11 cellular contexts compared by ENCODE assay signal in genomic region chr1:52751589-52752306, GRCh38. TPM values are rescaled to one million over a fixed set of nuclear protein-coding genes. Genes with fewer than 3 reads are reported as not detected.
DNase-seq lines count a peak whose midpoint lies in the region; ATAC-seq and TF ChIP-seq lines count a peak whose summit lies in the region.
"Had no signal": no experiment of that assay in that cellular context is flagged by ENCODE, and none has a peak within 500 bp of the region (broad histone marks: within the 10 kb centered on the region; RNA-seq: fewer than 3 reads in every experiment).

No MANE protein-coding gene starts in this region.

- no peak for TF ChIP-seq POLR2A in thyroid gland (IDR thresholded peaks at IDR 0.05)

- H3K9me2 ChIP-seq in hepatocyte (replicated peaks; ENCODE audit: insufficient read depth) = no peaks in the 10 kb centered on the region

- WGBS in hepatocyte (ENCODE audit: low lambda C conversion rate, missing lambda C conversion rate) = 70% methylated on average over 3 of the region's 3 CpGs
- WGBS in thyroid gland, 2 donors = 2 to 18% methylated on average over 3 of the region's 3 CpGs

- TF ChIP-seq CTCF in right atrium auricular region (IDR thresholded peaks at IDR 0.05) (no peak), astrocyte of the cerebellum (IDR thresholded peaks at IDR 0.05; ENCODE audit: low read depth, low read length, missing control alignments) (no peak), hepatocyte (IDR thresholded peaks at IDR 0.05; ENCODE audit: poor library complexity) (no peak), thyroid gland (IDR thresholded peaks at IDR 0.05) (no peak)

- DNase-seq in Right ventricle myocardium inferior (ENCODE audit: missing footprints) = no peak
- no peak for DNase-seq in right atrium auricular region (ENCODE audit: low spot score)
- peak; percentile 41 for DNase-seq in astrocyte of the cerebellum (ENCODE audit: low read depth)
- peak; percentile 48 for DNase-seq in hepatocyte (ENCODE audit: low spot score)
- peak; percentile 74 to 75 for DNase-seq in thyroid gland
- DNase-seq in NCI-H187 (lab: John Stamatoyannopoulos, UW) = no peak
- DNase-seq: activated CD4-positive, alpha-beta T cell treated with anti-CD3 and anti-CD28 coated beads, Interleukin-2, amount 50 U/mL, for 4 hours; hippocampal formation; NCI-H748 treated with DMSO at 0.1 percent for 48 hours had no signal

- peaks cover 10% of the 10 kb centered on the region for H4K20me1 ChIP-seq in hepatocyte (ENCODE audit: insufficient read depth, poor library complexity, severe bottlenecking)

- H2AFZ ChIP-seq in hepatocyte = no peak overlapping the region

- no peak overlapping the region for H3K4me2 ChIP-seq in hepatocyte

- H3K36me3 ChIP-seq in right atrium auricular region (peaks cover 3% of the 10 kb centered on the region), hepatocyte (replicated peaks; ENCODE audit: insufficient read depth, low read depth) (no peaks in the 10 kb centered on the region), thyroid gland (peaks cover 0 to under 1% of the 10 kb centered on the region in 2 donors)

- peak overlapping the region in 1 of 2 donors; percentile 4 for H3K27ac ChIP-seq in right atrium auricular region
- peak overlapping the region; percentile 7 for H3K27ac ChIP-seq in hepatocyte
- H3K27ac ChIP-seq in thyroid gland = peak overlapping the region; percentile 75 to 92 (median 77)

- H3K4me3 ChIP-seq in right atrium auricular region (no peak overlapping the region), astrocyte of the cerebellum (ENCODE audit: low read depth, low read length) (no peak overlapping the region), hepatocyte (no peak overlapping the region), thyroid gland (replicated peaks in 1 of 3) (no peak overlapping the region)

- in situ Hi-C loops in astrocyte of the cerebellum (cut with HindIII; ENCODE audit: low sequenced_read_pairs) = no loop called here

- H3K27me3 ChIP-seq in right atrium auricular region (no peaks in the 10 kb centered on the region), hepatocyte (no peaks in the 10 kb centered on the region), thyroid gland (no peaks in the 10 kb centered on the region)

- H3K4me1 ChIP-seq in right atrium auricular region (peaks cover 0 to 46% of the 10 kb centered on the region in 2 donors), hepatocyte (ENCODE audit: insufficient read depth) (peaks cover 9% of the 10 kb centered on the region), thyroid gland (peaks cover 53 to 73% of the 10 kb centered on the region in 2 donors)

- peak; percentile 7 for ATAC-seq in Right ventricle myocardium inferior
- ATAC-seq in GM19455 (IDR thresholded peaks at IDR 0.05; ENCODE audit: unreplicated experiment) = no peak
- no peak for ATAC-seq in HG03460 (IDR thresholded peaks at IDR 0.05; ENCODE audit: unreplicated experiment)

- H3K9me3 ChIP-seq in right atrium auricular region (no peaks in the 10 kb centered on the region), hepatocyte (ENCODE audit: low read depth) (no peaks in the 10 kb centered on the region), thyroid gland (no peaks in the 10 kb centered on the region)

- peaks cover 92% of the 10 kb centered on the region for H3K79me2 ChIP-seq in hepatocyte

- intact Hi-C loops in Right ventricle myocardium inferior (cut with DNase I) (no loop called here), thyroid gland (cut with DNase I) (no loop called here)

RNA-seq across cellular contexts. Expression of gene ZYG11B, which starts 25.5 kb away (rescaled TPM):
- total RNA-seq in Right ventricle myocardium inferior (74.0 TPM), right atrium auricular region (10 to 100 TPM; 44.1 to 70.7 TPM), hepatocyte (34.4 and 36.2 TPM in 2 replicates), thyroid gland (10 to 100 TPM; 64.8 to 88.2 (median 82.2) TPM)
- 5.4 and 8.0 TPM in 2 replicates for polyA plus RNA-seq in hepatocyte

RNA-seq across cellular contexts. Expression of gene COA7, which starts 53.6 kb away (rescaled TPM):
- total RNA-seq in Right ventricle myocardium inferior (21.6 TPM), right atrium auricular region (10 to 100 TPM in 1 of 2 donors, 1 to 10 TPM in 1; 8.7 to 10.6 TPM), hepatocyte (14.8 and 19.0 TPM in 2 replicates), thyroid gland (10 to 100 TPM; 10.6 to 14.7 (median 11.5) TPM)
- 8.9 and 9.0 TPM in 2 replicates for polyA plus RNA-seq in hepatocyte

Comparison
In these comparisons a context has a peak if more than half of its experiments do, and no peak if none do; other contexts are left out.
1. DNase-seq: peak in astrocyte of the cerebellum (single experiment), hepatocyte (single experiment) and thyroid gland (2 of 2); none in Right ventricle myocardium inferior (single experiment), right atrium auricular region (single experiment) and NCI-H187 (0 of 2).